ENCODE assay signal across 24 cellular contexts in the genomic region with DNA sequence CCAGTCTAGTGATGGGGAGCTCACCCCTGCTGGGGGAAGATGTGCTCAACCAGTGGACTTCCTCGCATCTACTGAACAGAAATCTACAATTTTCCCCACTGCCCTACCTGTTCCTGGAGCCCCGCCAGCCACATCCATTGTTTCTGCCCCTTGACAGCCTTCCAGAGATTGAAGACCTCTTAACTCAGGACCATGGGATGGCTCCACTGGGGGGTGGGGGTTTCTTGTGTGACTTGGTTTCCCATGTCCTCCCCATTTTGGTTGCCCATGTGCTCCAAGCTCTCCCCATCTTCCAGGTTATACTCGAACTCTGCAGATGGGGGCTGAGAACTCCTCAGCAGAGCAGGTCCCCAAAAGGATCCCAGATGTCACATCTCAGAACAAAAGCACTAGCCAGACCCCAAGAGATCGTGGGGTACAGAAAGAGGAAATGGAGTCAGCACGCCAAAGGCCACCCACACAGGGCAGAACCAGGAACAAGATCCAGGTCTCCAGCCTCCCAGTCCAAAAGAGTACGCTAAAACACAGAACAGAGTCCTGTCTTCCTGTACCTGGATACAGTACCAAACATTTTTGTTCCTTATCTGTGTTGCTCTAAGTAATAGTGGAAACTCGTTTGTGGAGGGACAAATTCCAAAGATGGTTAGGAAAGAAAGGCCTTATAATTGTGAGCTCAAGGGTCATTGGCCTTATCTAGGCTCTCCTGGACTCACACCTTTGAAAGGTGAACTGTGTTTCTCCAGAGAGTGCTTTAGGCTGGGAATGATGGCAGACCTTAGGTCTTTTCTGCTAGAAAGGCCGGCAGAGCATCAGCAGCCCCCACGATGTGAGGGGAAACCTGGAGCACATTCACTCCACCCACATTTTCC. TPM values are rescaled to one million over a fixed set of nuclear protein-coding genes. Genes with fewer than 3 reads are reported as not detected.
DNase-seq lines count a peak whose midpoint lies in the region; ATAC-seq, FAIRE-seq and TF ChIP-seq lines count a peak whose summit lies in the region.
"Had no signal": no experiment of that assay in that cellular context is flagged by ENCODE, and none has a peak within 500 bp of the region (broad histone marks: within the 10 kb centered on the region; RNA-seq: fewer than 3 reads in every experiment).

No MANE protein-coding gene starts in this region.

- H3K4me1 ChIP-seq in duodenal mucosa (ENCODE audit: control insufficient read depth in 1 of 2, insufficient read depth in 2 of 2, low read length in 2 of 2) (peaks cover 68 to 80% of the 10 kb centered on the region in 2 donors), lower lobe of right lung (peaks cover 20% of the 10 kb centered on the region), spleen (peaks cover 0 to 47% (median 21%) of the 10 kb centered on the region in 6 donors)

- 77 to 87% (median 79%) methylated on average over 9 of the region's 9 CpGs for WGBS in spleen, 5 donors

- H3K27me3 Mint-ChIP-seq in T-cell: no peaks in the 10 kb centered on the region
- H3K27me3 Mint-ChIP-seq in immature natural killer cell (ENCODE audit: low read depth in 3 of 3): peaks cover 0 to 5% (median 5%) of the 10 kb centered on the region in 3 donors
- H3K27me3 Mint-ChIP-seq in CD14-positive monocyte (ENCODE audit: low read depth in 3 of 3): peaks cover 0 to 1% (median 1%) of the 10 kb centered on the region in 3 donors
- H3K27me3 Mint-ChIP-seq: activated B cell treated with CpG ODN at 0.5 μM for 24 hours; activated CD4-positive, alpha-beta memory T cell treated with anti-CD3 and anti-CD28 coated beads for 36 hours had no signal

- POLR2A ChIA-PET in T-cell (lab: Charles Lee): no interaction called here

- CTCF ChIA-PET in T-cell (lab: Charles Lee): no interaction called here

- H3K9ac ChIP-seq in duodenal mucosa (ENCODE audit: low read depth in 1 of 2, low read length in 2 of 2): peak overlapping the region; percentile 58 to 59

- H3K4me1 Mint-ChIP-seq in T-cell (peaks cover 42 to 54% (median 51%) of the 10 kb centered on the region in 3 donors), immature natural killer cell (no peaks in the 10 kb centered on the region), CD14-positive monocyte (peaks cover 42% of the 10 kb centered on the region)
- H3K4me1 Mint-ChIP-seq: activated B cell treated with CpG ODN at 0.5 μM for 24 hours had no signal

- H3K4me3 Mint-ChIP-seq in T-cell (no peak overlapping the region), immature natural killer cell (no peak overlapping the region), CD14-positive monocyte (no peak overlapping the region)
- H3K4me3 Mint-ChIP-seq: activated B cell treated with CpG ODN at 0.5 μM for 24 hours; activated CD4-positive, alpha-beta memory T cell treated with anti-CD3 and anti-CD28 coated beads for 36 hours; CD8-positive, alpha-beta T cell had no signal

- H3K36me3 ChIP-seq in duodenal mucosa (ENCODE audit: control insufficient read depth in 1 of 2, insufficient read depth in 2 of 2, low read length in 2 of 2) (no peaks in the 10 kb centered on the region), lower lobe of right lung (no peaks in the 10 kb centered on the region), spleen (peaks cover 0 to 4% (median 0%) of the 10 kb centered on the region in 6 donors)
- H3K36me3 ChIP-seq: heart left ventricle had no signal

- H3K36me3 Mint-ChIP-seq in T-cell (peaks cover 8% of the 10 kb centered on the region), immature natural killer cell (peaks cover 0 to 3% (median 0%) of the 10 kb centered on the region in 3 donors), CD14-positive monocyte (peaks cover 12 to 33% of the 10 kb centered on the region in 2 donors)
- H3K36me3 Mint-ChIP-seq: activated CD4-positive, alpha-beta memory T cell treated with anti-CD3 and anti-CD28 coated beads for 36 hours had no signal

- peak overlapping the region in 1 of 2 donors; percentile 39 for H3K27ac Mint-ChIP-seq in T-cell
- H3K27ac Mint-ChIP-seq in immature natural killer cell: no peak overlapping the region
- H3K27ac Mint-ChIP-seq in CD14-positive monocyte: peak overlapping the region in 2 of 7 donors; percentile 23 to 74
- H3K27ac Mint-ChIP-seq: activated B cell treated with CpG ODN at 0.5 μM for 24 hours; activated CD4-positive, alpha-beta memory T cell treated with anti-CD3 and anti-CD28 coated beads for 36 hours; CD8-positive, alpha-beta T cell had no signal

- H3K27ac ChIP-seq in duodenal mucosa (ENCODE audit: low read depth, low read length): peak overlapping the region; percentile 73
- H3K27ac ChIP-seq in lower lobe of right lung: no peak overlapping the region
- no peak overlapping the region for H3K27ac ChIP-seq in spleen
- H3K27ac ChIP-seq: heart left ventricle had no signal

- no peak for DNase-seq in GM12891 (ENCODE audit: insufficient read length, low spot score)
- DNase-seq in lower lobe of right lung: no peak
- peak; percentile 41 for DNase-seq in spleen
- no peak for DNase-seq in T-cell
- no peak for DNase-seq in immature natural killer cell
- no peak for DNase-seq in CD14-positive monocyte (ENCODE audit: low spot score)
- DNase-seq: activated B cell treated with CpG ODN at 0.5 μM for 24 hours; activated CD4-positive, alpha-beta memory T cell treated with anti-CD3 and anti-CD28 coated beads for 36 hours; activated gamma-delta T cell treated with Interleukin-2 at 50 U/mL for 16 hours; CD8-positive, alpha-beta T cell; cortex of kidney; GF-D8; heart left ventricle; KG1; NCI-H146; NCI-H526 treated with DMSO at 0.1 percent for 48 hours; right cardiac atrium; stimulated activated CD8-positive, alpha-beta memory T cell treated with anti-CD3 and anti-CD28 coated beads, Interleukin-4, amount 100 ng/mL, for 48 hours; T-helper 9 cell had no signal

- H3K4me3 ChIP-seq in duodenal mucosa (ENCODE audit: low read depth in 1 of 2, low read length in 2 of 2): peak overlapping the region in 1 of 2 donors; percentile 57
- no peak overlapping the region for H3K4me3 ChIP-seq in lower lobe of right lung
- H3K4me3 ChIP-seq in spleen: no peak overlapping the region
- H3K4me3 ChIP-seq: heart left ventricle, lung had no signal

- peak; percentile 45 to 69 for ATAC-seq in lower lobe of right lung
- ATAC-seq in T-cell (replicated peaks in 1 of 4): no peak
- ATAC-seq in GM18517 (IDR thresholded peaks at IDR 0.05; ENCODE audit: unreplicated experiment): no peak
- ATAC-seq: CD8-positive, alpha-beta T cell; heart left ventricle; right cardiac atrium had no signal

- no peak for FAIRE-seq in GM12891 (lab: Jason Lieb, UNC)
- FAIRE-seq: endothelial cell of umbilical vein, urothelium cell line had no signal

- no peaks in the 10 kb centered on the region for H3K27me3 ChIP-seq in duodenal mucosa (ENCODE audit: control insufficient read depth in 1 of 2, insufficient read depth in 2 of 2, low read length in 2 of 2)
- no peaks in the 10 kb centered on the region for H3K27me3 ChIP-seq in lower lobe of right lung (ENCODE audit: low read depth)
- H3K27me3 ChIP-seq in spleen (replicated peaks in 1 of 7): no peaks in the 10 kb centered on the region
- H3K27me3 ChIP-seq: heart left ventricle had no signal

- TF ChIP-seq POLR2A in GM12891 (IDR thresholded peaks at IDR 0.05; ENCODE audit: low read depth, low read length) (no peak), spleen (IDR thresholded peaks at IDR 0.05) (no peak)

- no peak for TF ChIP-seq CTCF in lower lobe of right lung (IDR thresholded peaks at IDR 0.05)
- no peak for TF ChIP-seq CTCF in spleen (IDR thresholded peaks at IDR 0.05 in 8 of 11, conservative IDR thresholded peaks at IDR 0.05 in 3 of 11)
- TF ChIP-seq CTCF in CD14-positive monocyte (IDR thresholded peaks at IDR 0.05): no peak

- intact Hi-C loops in lower lobe of right lung (cut with DNase I) (no loop called here), spleen (cut with DNase I; ENCODE audit: low total_unique reads) (no loop called here), CD14-positive monocyte (cut with micrococcal nuclease) (no loop called here)

- H3K9me3 ChIP-seq in duodenal mucosa (ENCODE audit: control insufficient read depth in 1 of 2, low read length in 2 of 2): no peaks in the 10 kb centered on the region
- H3K9me3 ChIP-seq in lower lobe of right lung: no peaks in the 10 kb centered on the region
- H3K9me3 ChIP-seq in spleen: no peaks in the 10 kb centered on the region
- H3K9me3 ChIP-seq: heart left ventricle had no signal

- no peaks in the 10 kb centered on the region for H3K9me3 Mint-ChIP-seq in T-cell
- H3K9me3 Mint-ChIP-seq in immature natural killer cell: no peaks in the 10 kb centered on the region
- H3K9me3 Mint-ChIP-seq in CD14-positive monocyte: peaks cover 0 to 2% (median 0%) of the 10 kb centered on the region in 7 donors
- H3K9me3 Mint-ChIP-seq: activated B cell treated with CpG ODN at 0.5 μM for 24 hours; activated CD4-positive, alpha-beta memory T cell treated with anti-CD3 and anti-CD28 coated beads for 36 hours; CD8-positive, alpha-beta T cell had no signal

TF ChIP-seq in GM12891, 5 proteins besides CTCF, POLR2A, EP300 and RAD21:
- TF ChIP-seq TAF1 (IDR thresholded peaks at IDR 0.05; ENCODE audit: low read depth, low read length) (no peak), SPI1 (IDR thresholded peaks at IDR 0.05; ENCODE audit: low read depth, low read length) (0 out of 2 replicates have a peak, but pooled peaks have one; percentile 5)

RNA-seq across cellular contexts. Expression of gene CORO2A, which starts 15.8 kb away (rescaled TPM):
- 0.65 TPM for polyA plus RNA-seq in GM12891 (2012; ENCODE audit: low read depth, missing spikeins)
- total RNA-seq in lower lobe of right lung: 26.1 TPM
- total RNA-seq in spleen: 10 to 100 TPM in 1 of 7 donors, 1 to 10 TPM in 6; 5.1 to 11.0 (median 6.8) TPM
- polyA plus RNA-seq in spleen: 1 to 10 TPM; 1.3 to 2.2 (median 1.7) TPM
- total RNA-seq in T-cell: 10 to 100 TPM in 4 of 5 donors, 1 to 10 TPM in 1; 9.1 to 12.4 (median 10.8) TPM
- polyA plus RNA-seq in immature natural killer cell: 1 to 10 TPM; 1.6 to 2.5 (median 2.1) TPM
- 1 to 10 TPM; 2.1 to 3.5 TPM for polyA plus RNA-seq in CD14-positive monocyte

RNA-seq across cellular contexts. Expression of gene TRIM14, which starts 57.6 kb away (rescaled TPM):
- polyA plus RNA-seq in GM12891 (2012; ENCODE audit: low read depth, missing spikeins): 20.0 TPM
- total RNA-seq in lower lobe of right lung (82.5 TPM), spleen (10 to 100 TPM; 51.5 to 92.9 (median 68.4) TPM), T-cell (10 to 100 TPM; 75.7 to 98.9 (median 85.3) TPM)
- polyA plus RNA-seq in spleen (10 to 100 TPM; 11.9 to 23.3 (median 13.9) TPM), immature natural killer cell (10 to 100 TPM; 34.8 to 95.0 (median 35.9) TPM), CD14-positive monocyte (10 to 100 TPM; 23.0 to 28.5 TPM)

Comparison
In these comparisons a context has a peak if more than half of its experiments do, and no peak if none do; other contexts are left out.
1. ATAC-seq: peak in lower lobe of right lung (2 of 2); none in T-cell (0 of 4) and GM18517 (single experiment).